Comparison of ENCODE assay signal across 1 cellular context in genomic region chr16:66515543-66516171, GRCh38.
TF ChIP-seq lines count a peak whose summit lies in the region.

No MANE protein-coding gene starts in this region.

TF ChIP-seq in GM12878, 131 proteins besides CTCF, POLR2A, EP300 and RAD21:
- no peak for TF ChIP-seq MEF2B (IDR thresholded peaks at IDR 0.05; ENCODE audit: partially characterized antibody, poor library complexity, severe bottlenecking)
- TF ChIP-seq ASH2L (IDR thresholded peaks at IDR 0.05; ENCODE audit: borderline replicate concordance, low read depth) = no peak
- no peak for TF ChIP-seq BCL11A (IDR thresholded peaks at IDR 0.05; ENCODE audit: low read depth, low read length)
- TF ChIP-seq STAT1 (conservative IDR thresholded peaks at IDR 0.05) = no peak
- TF ChIP-seq SMC3 (IDR thresholded peaks at IDR 0.05; ENCODE audit: borderline replicate concordance, low read length) = peak; percentile 24; the same call in 1 of the 2 replicates
- TF ChIP-seq NFYA (IDR thresholded peaks at IDR 0.05; ENCODE audit: borderline replicate concordance, low read depth, low read length) = no peak
- TF ChIP-seq KDM1A (IDR thresholded peaks at IDR 0.05; ENCODE audit: borderline replicate concordance) = no peak
- TF ChIP-seq MYC (IDR thresholded peaks at IDR 0.05; ENCODE audit: insufficient read depth, insufficient read length, insufficient replicate concordance, low read length, severe bottlenecking) = no peak
- no peak for TF ChIP-seq ETV6 (conservative IDR thresholded peaks at IDR 0.05 in 1 of 2, IDR thresholded peaks at IDR 0.05 in 1 of 2; ENCODE audit: borderline replicate concordance in 1 of 2, low read depth in 1 of 2)
- TF ChIP-seq, protein P1, sequence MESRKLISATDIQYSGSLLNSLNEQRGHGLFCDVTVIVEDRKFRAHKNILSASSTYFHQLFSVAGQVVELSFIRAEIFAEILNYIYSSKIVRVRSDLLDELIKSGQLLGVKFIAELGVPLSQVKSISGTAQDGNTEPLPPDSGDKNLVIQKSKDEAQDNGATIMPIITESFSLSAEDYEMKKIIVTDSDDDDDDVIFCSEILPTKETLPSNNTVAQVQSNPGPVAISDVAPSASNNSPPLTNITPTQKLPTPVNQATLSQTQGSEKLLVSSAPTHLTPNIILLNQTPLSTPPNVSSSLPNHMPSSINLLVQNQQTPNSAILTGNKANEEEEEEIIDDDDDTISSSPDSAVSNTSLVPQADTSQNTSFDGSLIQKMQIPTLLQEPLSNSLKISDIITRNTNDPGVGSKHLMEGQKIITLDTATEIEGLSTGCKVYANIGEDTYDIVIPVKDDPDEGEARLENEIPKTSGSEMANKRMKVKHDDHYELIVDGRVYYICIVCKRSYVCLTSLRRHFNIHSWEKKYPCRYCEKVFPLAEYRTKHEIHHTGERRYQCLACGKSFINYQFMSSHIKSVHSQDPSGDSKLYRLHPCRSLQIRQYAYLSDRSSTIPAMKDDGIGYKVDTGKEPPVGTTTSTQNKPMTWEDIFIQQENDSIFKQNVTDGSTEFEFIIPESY (IDR thresholded peaks at IDR 0.05) = no peak
- TF ChIP-seq SIN3A (IDR thresholded peaks at IDR 0.05; ENCODE audit: low read depth, low read length) = no peak
- no peak for TF ChIP-seq RFX5 (IDR thresholded peaks at IDR 0.05; ENCODE audit: low read depth, low read length)
- 0 out of 2 replicates have a peak, but pooled peaks have one; percentile 59 for TF ChIP-seq SMARCA5 (IDR thresholded peaks at IDR 0.05)
- no peak for TF ChIP-seq NFXL1 (IDR thresholded peaks at IDR 0.05; ENCODE audit: borderline replicate concordance)
